In the genomic region with DNA sequence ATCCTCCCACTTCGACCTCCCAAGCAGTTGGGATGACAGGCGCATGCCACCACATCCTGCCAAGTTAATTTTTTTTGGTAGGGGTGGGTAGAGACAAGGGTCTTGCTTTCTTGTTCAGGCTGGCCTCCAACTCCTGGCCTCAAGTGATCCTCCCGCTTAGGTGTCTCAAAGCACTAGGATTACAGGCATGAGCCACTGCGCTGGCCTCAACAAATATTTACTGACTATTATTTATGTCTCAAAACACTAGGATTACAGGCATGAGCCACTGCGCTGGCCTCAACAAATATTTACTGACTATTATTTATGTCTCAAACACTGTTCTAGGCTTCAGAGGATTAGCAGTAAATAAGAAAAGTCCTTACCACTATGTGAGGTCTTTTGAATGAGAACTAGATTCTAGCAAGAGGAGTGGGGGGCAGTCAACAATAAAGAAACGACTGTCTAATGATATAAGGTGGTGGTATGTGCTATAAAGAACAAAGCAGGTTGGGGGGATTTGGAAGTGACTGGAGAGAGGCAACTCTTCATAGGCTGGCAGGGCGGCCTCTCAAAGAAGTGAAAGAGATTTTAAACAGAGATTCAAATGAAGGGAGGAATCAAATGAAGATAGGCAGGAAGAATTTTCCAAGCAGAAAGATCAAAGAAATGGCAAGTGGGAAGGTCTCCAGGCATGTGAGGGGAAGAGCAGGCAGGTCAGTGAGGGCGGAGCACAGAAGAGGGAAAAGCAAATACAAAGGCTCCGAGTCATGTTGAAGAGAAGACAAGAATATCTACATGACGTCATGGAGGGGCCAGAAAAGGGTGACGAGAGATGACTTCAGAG, we compare ENCODE assay signal across 19 cellular contexts. TPM values are rescaled to one million over a fixed set of nuclear protein-coding genes. Genes with fewer than 3 reads are reported as not detected.
A peak's percentile ranks its signal among the peaks of the same experiment; 100 is the strongest.
DNase-seq lines count a peak whose midpoint lies in the region; ATAC-seq, FAIRE-seq and TF ChIP-seq lines count a peak whose summit lies in the region.
"Had no signal": no experiment of that assay in that cellular context is flagged by ENCODE, and none has a peak within 500 bp of the region (broad histone marks: within the 10 kb centered on the region; RNA-seq: fewer than 3 reads in every experiment).

No MANE protein-coding gene starts in this region.

- no peaks in the 10 kb centered on the region for H4K20me1 ChIP-seq in HepG2 (ENCODE audit: insufficient read depth, low read length)
- H4K20me1 ChIP-seq: BLaER1 had no signal

- no peaks in the 10 kb centered on the region for H3K36me3 ChIP-seq in HepG2 (replicated peaks in 1 of 2; ENCODE audit: control insufficient read depth in 1 of 2, insufficient read depth in 2 of 2, low read length in 2 of 2)
- H3K36me3 ChIP-seq: BLaER1, thoracic aorta had no signal

- WGBS in HepG2 (ENCODE audit: low lambda C conversion rate) = 1% methylated on average over 10 of the region's 11 CpGs

- H3K9me3 ChIP-seq in HepG2 (ENCODE audit: low read length) = no peaks in the 10 kb centered on the region
- H3K9me3 ChIP-seq: BLaER1, thoracic aorta had no signal

- DNase-seq in DMS153 (lab: John Stamatoyannopoulos, UW) = peak; percentile 25
- peak; percentile 42 for DNase-seq in LHCN-M2 (ENCODE audit: low read depth)
- DNase-seq in SW480 (ENCODE audit: low spot score) = peak; percentile 74
- DNase-seq in HepG2 (ENCODE audit: low spot score) = peak; percentile 98
- DNase-seq in SKM-1 treated with dmso at 0.1 percent for 144 hours (lab: John Stamatoyannopoulos, UW; ENCODE audit: unreplicated experiment) = no peak
- DNase-seq in HuH-7.5 (ENCODE audit: low spot score) = no peak
- DNase-seq: activated CD4-positive, alpha-beta T cell treated with anti-CD3 and anti-CD28 coated beads, Interleukin-2, amount 10 ng/mL, durations not matched to agents 7 days and 5 days; activated T-cell treated with anti-CD3 and anti-CD28 coated beads, Interleukin-2, amount 50 U/mL, for 4 hours; hypothalamus; left ventricle myocardium superior; MM.1S had no signal

- no peak for TF ChIP-seq CTCF in HepG2 (CRISPR knock-in tag; IDR thresholded peaks at IDR 0.05)

- H3K4me3 ChIP-seq in HepG2 (replicated peaks in 1 of 3; ENCODE audit: insufficient read depth in 1 of 3, low read depth in 2 of 3, low read length in 3 of 3) = 0 out of 6 replicates have a peak overlapping the region, but pooled peaks of 1 of the 3 experiments have one; percentile 1
- H3K4me3 ChIP-seq: BLaER1, thoracic aorta had no signal

- ATAC-seq in HepG2 = peak; percentile 85
- ATAC-seq in GM21447 (IDR thresholded peaks at IDR 0.05; ENCODE audit: unreplicated experiment) = no peak
- ATAC-seq in GM21786 (IDR thresholded peaks at IDR 0.05; ENCODE audit: unreplicated experiment) = no peak
- ATAC-seq: activated T-cell treated with anti-CD3 and anti-CD28 coated beads, Interleukin-2, amount 50 U/mL, for 4 hours; left ventricle myocardium superior; natural killer cell treated with Interleukin-12 subunit alpha and Interleukin-12 subunit beta and Interleukin-15 and Interleukin-18, amount 100 ng/mL, for 72 hours had no signal

- POLR2A ChIA-PET in HepG2 (lab: Yijun Ruan, JAX) = interaction anchor here (1.2 to 1.3 kb wide), 2 partner anchors 25 to 46 kb away, joined by 3 read pairs; no protein-coding TSS in a partner anchor

- no peak overlapping the region for H3K9ac ChIP-seq in HepG2 (ENCODE audit: insufficient read depth, low read depth, low read length)
- H3K9ac ChIP-seq: BLaER1 had no signal

- peak overlapping the region; percentile 57 for H3K4me2 ChIP-seq in HepG2 (ENCODE audit: low read depth, low read length)
- H3K4me2 ChIP-seq: BLaER1 had no signal

- TF ChIP-seq EP300 in HepG2 (IDR thresholded peaks at IDR 0.05; ENCODE audit: low read depth in 2 of 2, low read length in 2 of 2) = peak; percentile 18 to 87; a peak in 3 of 4 replicates
- peak; percentile 82 for TF ChIP-seq EP300 in HepG2 (CRISPR knock-in tag; IDR thresholded peaks at IDR 0.05; ENCODE audit: borderline replicate concordance)

- TF ChIP-seq POLR2A in HepG2 (IDR thresholded peaks at IDR 0.05; ENCODE audit: insufficient read depth in 1 of 2, low read depth in 2 of 2, low read length in 2 of 2) = no peak

- CTCF ChIA-PET in HepG2 (lab: Yijun Ruan, JAX; ENCODE audit: low intra/inter-chr PET ratio, low total read pairs) = no interaction called here

- in situ Hi-C loops in HepG2 (cut with HindIII; ENCODE audit: extremely low pct_ligation_motif_present, low pct_unique_long_range_greater_than_20kb) = no loop called here

- no peak overlapping the region for H2AFZ ChIP-seq in HepG2 (ENCODE audit: low read length)

- intact Hi-C loops in HepG2 (cut with micrococcal nuclease; ENCODE audit: unreplicated experiment) = loop anchor here (1.0 to 5.0 kb wide), 3 partner anchors 25 to 49 kb away; no protein-coding TSS in a partner anchor

- H3K27me3 ChIP-seq in HepG2 (ENCODE audit: control insufficient read depth in 1 of 2, insufficient read depth in 2 of 2, low read length in 2 of 2) = no peaks in the 10 kb centered on the region; a peak in 1 of 5 replicates
- H3K27me3 ChIP-seq: BLaER1 had no signal

- H3K27ac ChIP-seq in HepG2 (ENCODE audit: extremely low read length, insufficient read depth, low read length) = peak overlapping the region; percentile 51
- H3K27ac ChIP-seq: BLaER1, HL-60, RWPE1, thoracic aorta had no signal

- no peaks in the 10 kb centered on the region for H3K79me2 ChIP-seq in HepG2 (ENCODE audit: insufficient read depth, low read length)

- FAIRE-seq in HepG2 (lab: Jason Lieb, UNC) = peak; percentile 94
- FAIRE-seq: GM12892 had no signal

- H3K4me1 ChIP-seq in HepG2 (ENCODE audit: insufficient read depth, low read length) = peaks cover 36% of the 10 kb centered on the region
- H3K4me1 ChIP-seq: BLaER1 had no signal

- BruUV-seq in HepG2 (replicated peaks; lab: Mats Ljungman, UMichigan) = TSS peak; percentile 59

- no peak for TF ChIP-seq RAD21 in HepG2 (CRISPR knock-in tag; IDR thresholded peaks at IDR 0.05)

TF ChIP-seq in HepG2, 621 proteins besides CTCF, POLR2A, EP300 and RAD21 (continues in another document):
- 0 out of 2 replicates have a peak, but pooled peaks have one; percentile 83 for TF ChIP-seq HOXA5 (CRISPR knock-in tag; IDR thresholded peaks at IDR 0.05)
- TF ChIP-seq U2AF2 (IDR thresholded peaks at IDR 0.05; ENCODE audit: low read depth, low read length) = no peak
- TF ChIP-seq, protein P1, sequence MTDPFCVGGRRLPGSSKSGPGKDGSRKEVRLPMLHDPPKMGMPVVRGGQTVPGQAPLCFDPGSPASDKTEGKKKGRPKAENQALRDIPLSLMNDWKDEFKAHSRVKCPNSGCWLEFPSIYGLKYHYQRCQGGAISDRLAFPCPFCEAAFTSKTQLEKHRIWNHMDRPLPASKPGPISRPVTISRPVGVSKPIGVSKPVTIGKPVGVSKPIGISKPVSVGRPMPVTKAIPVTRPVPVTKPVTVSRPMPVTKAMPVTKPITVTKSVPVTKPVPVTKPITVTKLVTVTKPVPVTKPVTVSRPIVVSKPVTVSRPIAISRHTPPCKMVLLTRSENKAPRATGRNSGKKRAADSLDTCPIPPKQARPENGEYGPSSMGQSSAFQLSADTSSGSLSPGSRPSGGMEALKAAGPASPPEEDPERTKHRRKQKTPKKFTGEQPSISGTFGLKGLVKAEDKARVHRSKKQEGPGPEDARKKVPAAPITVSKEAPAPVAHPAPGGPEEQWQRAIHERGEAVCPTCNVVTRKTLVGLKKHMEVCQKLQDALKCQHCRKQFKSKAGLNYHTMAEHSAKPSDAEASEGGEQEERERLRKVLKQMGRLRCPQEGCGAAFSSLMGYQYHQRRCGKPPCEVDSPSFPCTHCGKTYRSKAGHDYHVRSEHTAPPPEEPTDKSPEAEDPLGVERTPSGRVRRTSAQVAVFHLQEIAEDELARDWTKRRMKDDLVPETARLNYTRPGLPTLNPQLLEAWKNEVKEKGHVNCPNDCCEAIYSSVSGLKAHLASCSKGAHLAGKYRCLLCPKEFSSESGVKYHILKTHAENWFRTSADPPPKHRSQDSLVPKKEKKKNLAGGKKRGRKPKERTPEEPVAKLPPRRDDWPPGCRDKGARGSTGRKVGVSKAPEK (CRISPR knock-in tag; IDR thresholded peaks at IDR 0.05; ENCODE audit: borderline replicate concordance) = no peak
- no peak for TF ChIP-seq PHB2 (IDR thresholded peaks at IDR 0.05; ENCODE audit: partially characterized antibody)
- TF ChIP-seq ZNF652 (CRISPR knock-in tag; IDR thresholded peaks at IDR 0.05; ENCODE audit: borderline replicate concordance, low read depth) = no peak

RNA-seq across cellular contexts. Expression of a gene that starts 12.7 kb away (rescaled TPM):
- 83.0 and 115 TPM in 2 replicates for total RNA-seq in LHCN-M2 (2014; rRNA removed)
- polyA plus RNA-seq in LHCN-M2 (2012) = 27.4 TPM
- 29.8 and 38.2 TPM in 2 replicates for total RNA-seq in HepG2 (2016; rRNA removed; fragmentation: Illumina TruSeq; extraction: Trizol)
- 5.1 and 5.5 TPM in 2 replicates for total RNA-seq in HepG2 (2016; cell fraction: cytosol; rRNA removed; fragmentation: Illumina TruSeq; extraction: Trizol; ENCODE audit: low read depth)
- total RNA-seq in HepG2 (2016; cell fraction: insoluble cytoplasmic fraction; rRNA removed; fragmentation: Illumina TruSeq; extraction: Trizol) = 27.7 and 32.5 TPM in 2 replicates
- 15.6 and 17.1 TPM in 2 replicates for total RNA-seq in HepG2 (2016; cell fraction: membrane; rRNA removed; fragmentation: Illumina TruSeq; extraction: Trizol)
- 33.0 and 35.9 TPM in 2 replicates for total RNA-seq in HepG2 (2016; cell fraction: nucleus; rRNA removed; fragmentation: Illumina TruSeq; extraction: Trizol)
- polyA plus RNA-seq in HepG2 (2011; rRNA removed) = 10.0 and 14.3 TPM in 2 replicates
- polyA plus RNA-seq in HepG2 (2011; cell fraction: cytosol; rRNA removed) = 5.5 and 11.2 TPM in 2 replicates
- 10.0 and 18.6 TPM in 2 replicates for polyA plus RNA-seq in HepG2 (2011; cell fraction: nucleus; rRNA removed)
- 8.5 and 20.6 TPM in 2 replicates for polyA plus RNA-seq in HepG2 (2012)
- polyA plus RNA-seq in HepG2 (2016; cell fraction: cytosol; fragmentation: Illumina TruSeq; extraction: Trizol; ENCODE audit: low read depth) = 3.5 and 4.7 TPM in 2 replicates
- polyA plus RNA-seq in HepG2 (2016; cell fraction: insoluble cytoplasmic fraction; fragmentation: Illumina TruSeq; extraction: Trizol; ENCODE audit: low read depth) = 31.0 and 31.7 TPM in 2 replicates
- 10.4 and 12.2 TPM in 2 replicates for polyA plus RNA-seq in HepG2 (2016; cell fraction: membrane; fragmentation: Illumina TruSeq; extraction: Trizol; ENCODE audit: low read depth)
- polyA plus RNA-seq in HepG2 (2016; cell fraction: nucleus; fragmentation: Illumina TruSeq; extraction: Trizol; ENCODE audit: insufficient read depth, low read depth) = 44.4 and 47.7 TPM in 2 replicates
- polyA minus RNA-seq in HepG2 (2011; rRNA and poly(A)+ RNA removed; ENCODE audit: low replicate concordance) = 14.8 and 18.9 TPM in 2 replicates
- 11.4 and 23.7 TPM in 2 replicates for polyA minus RNA-seq in HepG2 (2011; cell fraction: cytosol; rRNA and poly(A)+ RNA removed)
- polyA minus RNA-seq in HepG2 (2011; cell fraction: nucleus; rRNA and poly(A)+ RNA removed) = 11.5 and 23.1 TPM in 2 replicates

Comparison
In these comparisons a context has a peak if more than half of its experiments do, and no peak if none do; other contexts are left out.
1. DNase-seq: peak in DMS153 (single experiment), LHCN-M2 (single experiment), SW480 (single experiment) and HepG2 (single experiment); none in SKM-1 treated with dmso at 0.1 percent for 144 hours (single experiment) and HuH-7.5 (single experiment).